Comparison of ENCODE assay signal across 16 cellular contexts in the genomic region with DNA sequence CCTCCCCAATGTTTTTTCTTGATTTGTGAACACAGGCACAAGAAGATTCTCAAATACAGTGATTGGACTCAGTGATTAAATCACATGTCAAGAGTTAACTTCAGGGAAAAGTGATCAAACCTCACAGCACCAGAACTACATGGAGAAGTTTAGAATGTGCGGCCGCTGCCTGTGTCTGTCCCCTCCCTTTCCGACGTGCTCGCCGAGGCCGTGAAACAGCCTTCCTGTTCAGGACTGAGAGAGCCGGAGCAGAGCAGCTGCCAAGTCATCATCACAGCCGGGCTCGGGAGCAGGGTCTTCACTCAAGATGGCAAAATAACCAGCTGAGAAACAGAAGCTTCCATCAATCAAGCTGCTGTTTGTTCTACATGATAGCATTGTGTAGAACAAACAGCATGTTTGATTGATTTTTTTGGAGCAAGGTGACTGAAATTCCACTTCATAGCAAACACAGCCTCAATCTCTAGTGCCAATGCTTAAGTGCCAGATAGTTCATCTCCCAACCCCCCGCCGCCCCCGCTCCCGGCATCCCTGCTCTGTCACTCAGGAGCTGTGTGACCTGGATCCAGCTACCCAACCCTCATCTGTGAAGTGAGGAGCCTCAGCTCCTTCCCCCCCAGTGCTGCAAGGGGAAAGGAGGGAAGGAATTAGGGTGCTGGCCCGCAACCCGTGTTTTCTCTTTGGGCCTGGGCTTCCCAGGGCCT.
DNase-seq lines count a peak whose midpoint lies in the region; ATAC-seq and TF ChIP-seq lines count a peak whose summit lies in the region.
"Had no signal": no experiment of that assay in that cellular context is flagged by ENCODE, and none has a peak within 500 bp of the region (broad histone marks: within the 10 kb centered on the region; RNA-seq: fewer than 3 reads in every experiment).

No MANE protein-coding gene starts in this region.

- intact Hi-C loops in left ventricle myocardium inferior (cut with micrococcal nuclease): no loop called here

- ATAC-seq in lung (ENCODE audit: insufficient read depth, low FRiP score) (peak; percentile 53), HG03097 (IDR thresholded peaks at IDR 0.05; ENCODE audit: low FRiP score, unreplicated experiment) (no peak), GM21576 (IDR thresholded peaks at IDR 0.05; ENCODE audit: unreplicated experiment) (no peak), GM18517 (IDR thresholded peaks at IDR 0.05; ENCODE audit: unreplicated experiment) (no peak)
- ATAC-seq: stimulated activated memory B cell treated with anti-CD40 and anti-IgM and Interleukin-4, amounts not matched to agents 10 μg/mL and 1 μg/mL and 100 μg/mL, for 72 hours had no signal

- H3K9ac ChIP-seq in BLaER1 treated with 17β-estradiol and CSF1 and Interleukin-3, amounts not matched to agents 10 nM and 100 nM: no peak overlapping the region

- WGBS in lung, 2 donors: 27 to 37% methylated on average over 16 of the region's 16 CpGs

- TF ChIP-seq CTCF in cardiac fibroblast (IDR thresholded peaks at IDR 0.05; ENCODE audit: low read depth, low read length): no peak
- no peak for TF ChIP-seq CTCF in lung (IDR thresholded peaks at IDR 0.05; ENCODE audit: control extremely low read depth, extremely low read depth)
- no peak for TF ChIP-seq CTCF in left ventricle myocardium inferior (IDR thresholded peaks at IDR 0.05; ENCODE audit: borderline replicate concordance)

- in situ Hi-C loops in KBM-7 (cut with MboI; ENCODE audit: low pct_unique_long_range_greater_than_20kb, low sequenced_read_pairs): no loop called here

- H3K27me3 ChIP-seq in BLaER1 treated with 17β-estradiol and CSF1 and Interleukin-3, amounts not matched to agents 10 nM and 100 nM: no peaks in the 10 kb centered on the region
- no peaks in the 10 kb centered on the region for H3K27me3 ChIP-seq in lung (ENCODE audit: control insufficient read depth, insufficient read depth)
- H3K27me3 ChIP-seq in left ventricle myocardium inferior (ENCODE audit: low read depth): peaks cover 19% of the 10 kb centered on the region

- no peaks in the 10 kb centered on the region for H3K36me3 ChIP-seq in BLaER1 treated with 17β-estradiol and CSF1 and Interleukin-3, amounts not matched to agents 10 nM and 100 nM
- H3K36me3 ChIP-seq in lung (ENCODE audit: control insufficient read depth in 2 of 2, insufficient read depth in 2 of 2, low read length in 2 of 2) (no peaks in the 10 kb centered on the region), left ventricle myocardium inferior (no peaks in the 10 kb centered on the region)
- H3K36me3 ChIP-seq: neutrophil had no signal

- peaks cover 0 to 7% (median 0%) of the 10 kb centered on the region in 10 experiments; a peak in 3 of 20 replicates for H3K4me1 ChIP-seq in BLaER1 treated with 17β-estradiol and CSF1 and Interleukin-3, amounts not matched to agents 10 nM and 100 nM
- H3K4me1 ChIP-seq in lung (ENCODE audit: control insufficient read depth in 2 of 2, insufficient read depth in 2 of 2, low read length in 2 of 2): no peaks in the 10 kb centered on the region
- no peaks in the 10 kb centered on the region for H3K4me1 ChIP-seq in left ventricle myocardium inferior

- DNase-seq in KBM-7 (peak; percentile 18), cardiac fibroblast (ENCODE audit: low read depth in 2 of 2) (peak; percentile 28 to 31), lung (ENCODE audit: low spot score) (no peak), left ventricle myocardium inferior (no peak)
- DNase-seq: activated CD4-positive, alpha-beta memory T cell treated with anti-CD3 and anti-CD28 coated beads for 36 hours; C1 segment of cervical spinal cord; cerebellar nuclear complex; NCI-H1092 treated with DMSO at 0.1 percent for 48 hours; NK-92 treated with Interleukin-12 subunit alpha and Interleukin-12 subunit beta, amount 100 ng/mL, for 24 hours; stimulated activated CD4-positive, alpha-beta T cell treated with anti-CD3 and anti-CD28 coated beads, Interleukin-2, amount 100 ng/mL, for 24 hours had no signal

- H3K9me3 ChIP-seq in BLaER1 treated with 17β-estradiol and CSF1 and Interleukin-3, amounts not matched to agents 10 nM and 100 nM (replicated peaks in 1 of 11): no peaks in the 10 kb centered on the region
- no peaks in the 10 kb centered on the region for H3K9me3 ChIP-seq in lung (ENCODE audit: control insufficient read depth in 2 of 2, insufficient read depth in 1 of 2, low read length in 1 of 2)
- H3K9me3 ChIP-seq in left ventricle myocardium inferior (replicated peaks): no peaks in the 10 kb centered on the region
- H3K9me3 ChIP-seq: neutrophil had no signal

- H4K20me1 ChIP-seq in BLaER1 treated with 17β-estradiol and CSF1 and Interleukin-3, amounts not matched to agents 10 nM and 100 nM: no peaks in the 10 kb centered on the region

- peak overlapping the region in 10 of 11 experiments; percentile 0 to 52 (median 22); a peak in 15 of 22 replicates for H3K4me2 ChIP-seq in BLaER1 treated with 17β-estradiol and CSF1 and Interleukin-3, amounts not matched to agents 10 nM and 100 nM

- no peak overlapping the region for H3K4me3 ChIP-seq in BLaER1 treated with 17β-estradiol and CSF1 and Interleukin-3, amounts not matched to agents 10 nM and 100 nM
- H3K4me3 ChIP-seq in cardiac fibroblast (replicated peaks in 1 of 2; ENCODE audit: low read depth in 2 of 2, low read length in 2 of 2) (no peak overlapping the region), lung (no peak overlapping the region), left ventricle myocardium inferior (no peak overlapping the region)

- no peak overlapping the region for H3K27ac ChIP-seq in BLaER1 treated with 17β-estradiol and CSF1 and Interleukin-3, amounts not matched to agents 10 nM and 100 nM
- no peak overlapping the region for H3K27ac ChIP-seq in lung (ENCODE audit: low read depth in 1 of 2, low read length in 1 of 2)
- no peak overlapping the region for H3K27ac ChIP-seq in left ventricle myocardium inferior (replicated peaks)
- H3K27ac ChIP-seq: neutrophil had no signal

Comparison
In these comparisons a context has a peak if more than half of its experiments do, and no peak if none do; other contexts are left out.
1. DNase-seq: peak in KBM-7 (single experiment) and cardiac fibroblast (2 of 2); none in lung (single experiment) and left ventricle myocardium inferior (single experiment).